In genomic region chr7:44463169-44463808, GRCh38 we compare ENCODE assay signal across 11 cellular contexts. TPM values are rescaled to one million over a fixed set of nuclear protein-coding genes. Genes with fewer than 3 reads are reported as not detected.
A peak's percentile ranks its signal among the peaks of the same experiment; 100 is the strongest.
DNase-seq lines count a peak whose midpoint lies in the region; ATAC-seq and TF ChIP-seq lines count a peak whose summit lies in the region.
"Had no signal": no experiment of that assay in that cellular context is flagged by ENCODE, and none has a peak within 500 bp of the region (broad histone marks: within the 10 kb centered on the region; RNA-seq: fewer than 3 reads in every experiment).

No MANE protein-coding gene starts in this region.

- DNase-seq in BE2C (no peak), GM13977 (ENCODE audit: low spot score) (no peak), SK-MEL-5 (ENCODE audit: low read depth, low spot score) (peak; percentile 56), fibroblast of villous mesenchyme (ENCODE audit: low read depth) (no peak), NCI-H1092 (lab: John Stamatoyannopoulos, UW) (no peak), NCI-H2029 treated with DMSO at 0.1 percent for 48 hours (lab: John Stamatoyannopoulos, UW) (no peak), left colon (no peak), esophagus muscularis mucosa (ENCODE audit: extremely low spot score) (no peak)
- DNase-seq: stimulated activated CD4-positive, alpha-beta T cell treated with anti-CD3 and anti-CD28 coated beads, Interleukin-15, amount 100 ng/mL, for 24 hours had no signal

- H3K27me3 ChIP-seq in BE2C: no peaks in the 10 kb centered on the region
- H3K27me3 ChIP-seq in esophagus muscularis mucosa: no peaks in the 10 kb centered on the region

- H3K9me3 ChIP-seq in BE2C: no peaks in the 10 kb centered on the region
- H3K9me3 ChIP-seq in esophagus muscularis mucosa: no peaks in the 10 kb centered on the region
- H3K9me3 ChIP-seq: thoracic aorta had no signal

- no CpG with 5 or more reads among the region's 1 CpG for WGBS in esophagus muscularis mucosa

- ATAC-seq in left colon: no peak

- no peak overlapping the region for H3K4me3 ChIP-seq in BE2C (ENCODE audit: low read depth, low read length)
- no peak overlapping the region for H3K4me3 ChIP-seq in fibroblast of villous mesenchyme (ENCODE audit: low read depth, low read length)
- no peak overlapping the region for H3K4me3 ChIP-seq in esophagus muscularis mucosa
- H3K4me3 ChIP-seq: thoracic aorta had no signal

- H3K36me3 ChIP-seq in BE2C (peaks cover 13% of the 10 kb centered on the region), esophagus muscularis mucosa (peaks cover 8 to 23% (median 18%) of the 10 kb centered on the region in 4 donors)
- H3K36me3 ChIP-seq: thoracic aorta had no signal

- TF ChIP-seq EP300 in esophagus muscularis mucosa (IDR thresholded peaks at IDR 0.05): no peak

- H3K27ac ChIP-seq in esophagus muscularis mucosa (replicated peaks in 1 of 4): no peak overlapping the region
- H3K27ac ChIP-seq: HL-60, thoracic aorta had no signal

- no peak for TF ChIP-seq POLR2A in esophagus muscularis mucosa (IDR thresholded peaks at IDR 0.05; ENCODE audit: low read depth)

- intact Hi-C loops in left colon (cut with DNase I, micrococcal nuclease): no loop called here
- intact Hi-C loops in esophagus muscularis mucosa (cut with DNase I): no loop called here

- TF ChIP-seq CTCF in BE2C (IDR thresholded peaks at IDR 0.05; ENCODE audit: low read depth, low read length) (peak; percentile 34), GM13977 (IDR thresholded peaks at IDR 0.05; ENCODE audit: extremely low read depth, insufficient read depth, missing control alignments) (peak; percentile 28), fibroblast of villous mesenchyme (IDR thresholded peaks at IDR 0.05; ENCODE audit: insufficient read depth, low read depth, low read length) (peak; percentile 45), esophagus muscularis mucosa (IDR thresholded peaks at IDR 0.05) (no peak)

- H3K4me1 ChIP-seq in BE2C (no peaks in the 10 kb centered on the region), esophagus muscularis mucosa (peaks cover 28 to 60% (median 35%) of the 10 kb centered on the region in 4 donors)

- in situ Hi-C loops in GM13977 (cut with MboI; ENCODE audit: low pct_unique_long_range_greater_than_20kb, low sequenced_read_pairs, unreplicated experiment): no loop called here
- in situ Hi-C loops in SK-MEL-5 (cut with HindIII; ENCODE audit: low pct_unique_long_range_greater_than_20kb, low sequenced_read_pairs): no loop called here

RNA-seq across cellular contexts. Expression of gene NUDCD3, which starts 27.2 kb away (rescaled TPM):
- 180 TPM for polyA plus RNA-seq in BE2C (2012; ENCODE audit: insufficient read depth, insufficient read length, low read depth)
- 80.5 and 98.2 TPM in 2 replicates for total RNA-seq in SK-MEL-5 (2014; rRNA removed; shearing (Covaris generic))
- 57.7 and 62.9 TPM in 2 replicates for polyA plus RNA-seq in SK-MEL-5 (2015; cell fraction: cytosol; rRNA removed)
- 87.1 and 123 TPM in 2 replicates for polyA plus RNA-seq in SK-MEL-5 (2015; cell fraction: nucleus; rRNA removed)
- total RNA-seq in fibroblast of villous mesenchyme (51.2 and 62.2 TPM in 2 replicates), left colon (10 to 100 TPM; 66.3 to 72.4 TPM), esophagus muscularis mucosa (10 to 100 TPM; 44.9 to 92.4 (median 73.0) TPM)

Comparison
In these comparisons a context has a peak if more than half of its experiments do, and no peak if none do; other contexts are left out.
1. CTCF ChIP-seq: peak in BE2C (single experiment), GM13977 (single experiment) and fibroblast of villous mesenchyme (single experiment); none in esophagus muscularis mucosa (0 of 3).